32 cellular contexts compared by ENCODE assay signal in the genomic region with DNA sequence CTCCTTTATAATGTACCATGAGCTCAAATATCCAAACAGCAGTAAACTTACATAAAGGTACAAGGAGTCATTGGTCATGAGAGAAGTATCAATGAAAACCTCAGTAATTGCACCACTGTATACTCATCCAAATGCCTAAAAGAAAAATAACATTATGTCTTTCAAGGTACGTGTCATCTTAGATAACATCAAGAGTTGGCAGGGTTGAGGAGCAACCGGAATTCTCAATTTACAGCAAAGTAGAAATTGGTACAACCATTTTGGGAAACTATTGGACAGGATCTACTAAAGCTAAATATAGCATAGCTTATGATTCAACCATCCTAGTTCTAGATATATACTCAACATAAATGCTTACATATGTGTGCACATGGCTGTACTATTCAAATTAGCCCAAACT.
"Had no signal": no experiment of that assay in that cellular context is flagged by ENCODE, and none has a peak within 500 bp of the region (broad histone marks: within the 10 kb centered on the region; RNA-seq: fewer than 3 reads in every experiment).

No MANE protein-coding gene starts in this region.

- H3K36me3 ChIP-seq: adrenal gland, cardiac muscle cell had no signal

- H3K27me3 ChIP-seq: adrenal gland, cardiac muscle cell had no signal

- ATAC-seq: activated CD8-positive, alpha-beta T cell treated with anti-CD3 and anti-CD28 coated beads for 36 hours; activated naive CD4-positive, alpha-beta T cell treated with anti-CD3 and anti-CD28 coated beads, Interleukin-2, amount 50 U/mL, for 72 hours; activated T-cell treated with anti-CD3 and anti-CD28 coated beads, Interleukin-2, amount 50 U/mL, for 4 hours; activated T-cell treated with anti-CD3 and anti-CD28 coated beads, Interleukin-2, amount 50 U/mL, for 72 hours; activated T-helper 17 cell treated with anti-CD3 and anti-CD28 coated beads, Interleukin-2, amount 50 U/mL, for 72 hours had no signal

- H3K4me3 ChIP-seq: adrenal gland, cardiac muscle cell had no signal

- FAIRE-seq: bronchial epithelial cell, TTC549 had no signal

- H3K9me3 ChIP-seq: adrenal gland had no signal

- H3K27ac ChIP-seq: adrenal gland, VCaP had no signal

- DNase-seq: activated B cell treated with CpG ODN at 0.5 μM for 24 hours; activated CD4-positive, alpha-beta memory T cell treated with anti-CD3 and anti-CD28 coated beads for 36 hours; activated CD4-positive, alpha-beta T cell treated with anti-CD3 and anti-CD28 coated beads for 4 hours; activated CD4-positive, alpha-beta T cell treated with anti-CD3 and anti-CD28 coated beads, Interleukin-2, amount 10 ng/mL, durations not matched to agents 24 days and 14 days; activated CD4-positive, alpha-beta T cell treated with anti-CD3 and anti-CD28 coated beads, Interleukin-2, amount 50 U/mL, for 1 hour; activated CD4-positive, alpha-beta T cell treated with anti-CD3 and anti-CD28 coated beads, Interleukin-2, amount 50 U/mL, for 4 hours; activated CD4-positive, CD25-positive, alpha-beta regulatory T cell treated with anti-CD3 and anti-CD28 coated beads, Interleukin-2, amount 50 U/mL, for 72 hours; activated CD8-positive, alpha-beta memory T cell treated with anti-CD3 and anti-CD28 coated beads, Interleukin-2, amount 50 U/mL, for 4 hours; activated CD8-positive, alpha-beta T cell treated with anti-CD3 and anti-CD28 coated beads for 36 hours; activated effector memory CD4-positive, alpha-beta T cell treated with anti-CD3 and anti-CD28 coated beads, Interleukin-2, amount 50 U/mL, for 16 hours; activated gamma-delta T cell treated with Interleukin-2 at 50 U/mL for 16 hours; activated naive CD4-positive, alpha-beta T cell; activated naive CD4-positive, alpha-beta T cell treated with anti-CD3 and anti-CD28 coated beads for 36 hours; activated naive CD4-positive, alpha-beta T cell treated with anti-CD3 and anti-CD28 coated beads, Interleukin-2, amount 50 U/mL, for 16 hours; activated naive CD8-positive, alpha-beta T cell treated with anti-CD3 and anti-CD28 coated beads for 36 hours; activated T-cell treated with anti-CD3 and anti-CD28 coated beads for 4 hours; activated T-cell treated with anti-CD3 and anti-CD28 coated beads, Interleukin-2, amount 50 U/mL, for 1 hour; activated T-cell treated with anti-CD3 and anti-CD28 coated beads, Interleukin-2, amount 50 U/mL, for 4 hours; activated T-cell treated with anti-CD3 and anti-CD28 coated beads, Interleukin-2, amount 50 U/mL, for 72 hours; adrenal gland; amniotic stem cell; aorta; caudate nucleus; cerebellar nuclear complex; T-helper 2 cell; T-helper 9 cell had no signal

- H3K4me1 ChIP-seq: adrenal gland had no signal
